In genomic region chr1:242467556-242468145, GRCh38 we compare ENCODE assay signal across 8 cellular contexts. TPM values are rescaled to one million over a fixed set of nuclear protein-coding genes. Genes with fewer than 3 reads are reported as not detected.
A peak's percentile ranks its signal among the peaks of the same experiment; 100 is the strongest.
DNase-seq lines count a peak whose midpoint lies in the region; ATAC-seq and TF ChIP-seq lines count a peak whose summit lies in the region.

No MANE protein-coding gene starts in this region.

- DNase-seq in AG04450 (ENCODE audit: low read depth, low spot score) (no peak), NCI-H446 (lab: John Stamatoyannopoulos, UW) (peak; percentile 72 to 84), adipocyte (ENCODE audit: low read depth) (peak; percentile 47), right atrium auricular region (ENCODE audit: low spot score) (peak; percentile 62), gastrocnemius medialis (peak in 1 of 2 donors; percentile 15)
- no peak for DNase-seq in activated T-helper 1 cell treated with anti-CD3 and anti-CD28 coated beads, Interleukin-12 subunit alpha, Interleukin-12 subunit beta, Interleukin-2, Interleukin-4 antibody, amounts not matched to agents 30 ng/mL and 10 ng/mL and 1 ng/mL, durations not matched to agents 14 hours and 24 hours and 36 hours (ENCODE audit: low spot score)

- H3K9me3 Mint-ChIP-seq in activated T-helper 1 cell treated with anti-CD3 and anti-CD28 coated beads, Interleukin-12 subunit alpha, Interleukin-12 subunit beta, Interleukin-2, Interleukin-4 antibody, amounts not matched to agents 30 ng/mL and 10 ng/mL and 1 ng/mL, durations not matched to agents 14 hours and 24 hours and 36 hours: no peaks in the 10 kb centered on the region

- no peaks in the 10 kb centered on the region for H3K4me1 Mint-ChIP-seq in activated T-helper 1 cell treated with anti-CD3 and anti-CD28 coated beads, Interleukin-12 subunit alpha, Interleukin-12 subunit beta, Interleukin-2, Interleukin-4 antibody, amounts not matched to agents 30 ng/mL and 10 ng/mL and 1 ng/mL, durations not matched to agents 14 hours and 24 hours and 36 hours (ENCODE audit: low read depth)

- peaks cover 1% of the 10 kb centered on the region for H3K27me3 Mint-ChIP-seq in activated T-helper 1 cell treated with anti-CD3 and anti-CD28 coated beads, Interleukin-12 subunit alpha, Interleukin-12 subunit beta, Interleukin-2, Interleukin-4 antibody, amounts not matched to agents 30 ng/mL and 10 ng/mL and 1 ng/mL, durations not matched to agents 14 hours and 24 hours and 36 hours (ENCODE audit: insufficient read depth)

- POLR2A ChIA-PET in AG04450 (lab: Yijun Ruan, JAX): no interaction called here

- TF ChIP-seq CTCF in AG04450 (IDR thresholded peaks at IDR 0.05; ENCODE audit: low read depth, low read length) (peak; percentile 45), GM12875 (IDR thresholded peaks at IDR 0.05; ENCODE audit: borderline replicate concordance, insufficient read depth, low read depth, low read length) (peak; percentile 67), right atrium auricular region (IDR thresholded peaks at IDR 0.05) (peak in 1 of 2 donors; percentile 69), gastrocnemius medialis (IDR thresholded peaks at IDR 0.05 in 4 of 5, conservative IDR thresholded peaks at IDR 0.05 in 1 of 5) (peak in 4 of 5 experiments; percentile 9 to 39 (median 22))

- H3K36me3 Mint-ChIP-seq in activated T-helper 1 cell treated with anti-CD3 and anti-CD28 coated beads, Interleukin-12 subunit alpha, Interleukin-12 subunit beta, Interleukin-2, Interleukin-4 antibody, amounts not matched to agents 30 ng/mL and 10 ng/mL and 1 ng/mL, durations not matched to agents 14 hours and 24 hours and 36 hours (ENCODE audit: low read depth): no peaks in the 10 kb centered on the region

- H3K9me3 ChIP-seq in AG04450 (ENCODE audit: control insufficient read depth, insufficient read depth, low read length) (peaks cover 25% of the 10 kb centered on the region), adipocyte (ENCODE audit: control insufficient read depth, low read length) (no peaks in the 10 kb centered on the region), right atrium auricular region (no peaks in the 10 kb centered on the region), gastrocnemius medialis (no peaks in the 10 kb centered on the region)

- H3K4me1 ChIP-seq in adipocyte (ENCODE audit: control insufficient read depth, insufficient read depth, low read length) (no peaks in the 10 kb centered on the region), right atrium auricular region (no peaks in the 10 kb centered on the region), gastrocnemius medialis (no peaks in the 10 kb centered on the region)

- H3K4me3 ChIP-seq in AG04450 (ENCODE audit: low read depth, low read length) (no peak overlapping the region), GM12875 (ENCODE audit: low read depth, low read length) (no peak overlapping the region), adipocyte (ENCODE audit: low read length) (no peak overlapping the region), right atrium auricular region (no peak overlapping the region), gastrocnemius medialis (no peak overlapping the region)

- no peak for TF ChIP-seq POLR2A in gastrocnemius medialis (IDR thresholded peaks at IDR 0.05)

- H3K4me3 Mint-ChIP-seq in activated T-helper 1 cell treated with anti-CD3 and anti-CD28 coated beads, Interleukin-12 subunit alpha, Interleukin-12 subunit beta, Interleukin-2, Interleukin-4 antibody, amounts not matched to agents 30 ng/mL and 10 ng/mL and 1 ng/mL, durations not matched to agents 14 hours and 24 hours and 36 hours: no peak overlapping the region

- H3K36me3 ChIP-seq in adipocyte (ENCODE audit: control insufficient read depth, insufficient read depth, low read length, severe bottlenecking): no peaks in the 10 kb centered on the region
- no peaks in the 10 kb centered on the region for H3K36me3 ChIP-seq in right atrium auricular region
- no peaks in the 10 kb centered on the region for H3K36me3 ChIP-seq in gastrocnemius medialis

- ATAC-seq in HG03025 (IDR thresholded peaks at IDR 0.05; ENCODE audit: low FRiP score, unreplicated experiment) (peak; percentile 61), gastrocnemius medialis (peak in 1 of 2 donors; percentile 33)

- no peak overlapping the region for H3K9ac ChIP-seq in adipocyte (ENCODE audit: low read length)

- H3K27ac Mint-ChIP-seq in activated T-helper 1 cell treated with anti-CD3 and anti-CD28 coated beads, Interleukin-12 subunit alpha, Interleukin-12 subunit beta, Interleukin-2, Interleukin-4 antibody, amounts not matched to agents 30 ng/mL and 10 ng/mL and 1 ng/mL, durations not matched to agents 14 hours and 24 hours and 36 hours: no peak overlapping the region

- intact Hi-C loops in gastrocnemius medialis (cut with DNase I; ENCODE audit: low total_unique reads): loop anchor here (5.0 kb wide), 1 partner anchor 855 kb away; no protein-coding TSS in a partner anchor
- intact Hi-C loops in activated T-helper 1 cell treated with anti-CD3 and anti-CD28 coated beads, Interleukin-12 subunit alpha, Interleukin-12 subunit beta, Interleukin-2, Interleukin-4 antibody, amounts not matched to agents 30 ng/mL and 10 ng/mL and 1 ng/mL, durations not matched to agents 14 hours and 24 hours and 36 hours (cut with micrococcal nuclease): no loop called here

- H3K27ac ChIP-seq in AG04450 (ENCODE audit: low read depth, low read length) (no peak overlapping the region), right atrium auricular region (no peak overlapping the region), gastrocnemius medialis (no peak overlapping the region)

- CTCF ChIA-PET in AG04450 (lab: Charles Lee): no interaction called here

- H3K27me3 ChIP-seq in AG04450 (ENCODE audit: control insufficient read depth, insufficient read depth, low read length) (no peaks in the 10 kb centered on the region), adipocyte (replicated peaks; ENCODE audit: control insufficient read depth, insufficient read depth, low read length) (peaks cover 2% of the 10 kb centered on the region), right atrium auricular region (no peaks in the 10 kb centered on the region), gastrocnemius medialis (no peaks in the 10 kb centered on the region)

- in situ Hi-C loops in gastrocnemius medialis (cut with MboI; ENCODE audit: low sequenced_read_pairs in 4 of 4): loop anchor here in 3 of 4 donors (25.0 kb wide), 2 partner anchors 845 to 870 kb away; no protein-coding TSS in a partner anchor

RNA-seq across cellular contexts. Expression of gene PLD5, which starts 56.8 kb away (rescaled TPM):
- polyA plus RNA-seq in AG04450 (2011; rRNA removed): not detected in 2 replicates
- polyA minus RNA-seq in AG04450 (2011; rRNA and poly(A)+ RNA removed): not detected in 2 replicates
- under 1 TPM; 0.12 to 0.19 TPM for total RNA-seq in right atrium auricular region
- total RNA-seq in gastrocnemius medialis: under 1 TPM in 1 of 4 donors, not detected in 3; 0.04 TPM
- total RNA-seq in activated T-helper 1 cell treated with anti-CD3 and anti-CD28 coated beads, Interleukin-12 subunit alpha, Interleukin-12 subunit beta, Interleukin-2, Interleukin-4 antibody, amounts not matched to agents 30 ng/mL and 10 ng/mL and 1 ng/mL, durations not matched to agents 14 hours and 24 hours and 36 hours: not detected in 2 replicates

Comparison
In these comparisons a context has a peak if more than half of its experiments do, and no peak if none do; other contexts are left out.
1. DNase-seq: peak in NCI-H446 (2 of 2), adipocyte (single experiment) and right atrium auricular region (single experiment); none in AG04450 (single experiment) and activated T-helper 1 cell treated with anti-CD3 and anti-CD28 coated beads, Interleukin-12 subunit alpha, Interleukin-12 subunit beta, Interleukin-2, Interleukin-4 antibody, amounts not matched to agents 30 ng/mL and 10 ng/mL and 1 ng/mL, durations not matched to agents 14 hours and 24 hours and 36 hours (single experiment).